ENCODE assay signal across 23 cellular contexts in genomic region chr16:89064606-89065444, GRCh38. TPM values are rescaled to one million over a fixed set of nuclear protein-coding genes. Genes with fewer than 3 reads are reported as not detected.
DNase-seq lines count a peak whose midpoint lies in the region; ATAC-seq and TF ChIP-seq lines count a peak whose summit lies in the region.
"Had no signal": no experiment of that assay in that cellular context is flagged by ENCODE, and none has a peak within 500 bp of the region (broad histone marks: within the 10 kb centered on the region; RNA-seq: fewer than 3 reads in every experiment).

No MANE protein-coding gene starts in this region.

- intact Hi-C loops in sciatic nerve (cut with DNase I), result no loop called here

- 0 out of 2 replicates have a peak, but pooled peaks have one; percentile 3 for TF ChIP-seq CTCF in GM12874 (IDR thresholded peaks at IDR 0.05; ENCODE audit: insufficient read depth, low read depth, low read length)

- DNase-seq in MV-4-11 (lab: John Stamatoyannopoulos, UW) (peak; percentile 13), sciatic nerve (ENCODE audit: low spot score) (no peak), OCI-M2 (lab: John Stamatoyannopoulos, UW; ENCODE audit: unreplicated experiment) (no peak), NCI-H2029 treated with DMSO at 0.1 percent for 48 hours (lab: John Stamatoyannopoulos, UW) (no peak), GOT3 (lab: John Stamatoyannopoulos, UW) (no peak)
- DNase-seq: activated CD4-positive, alpha-beta T cell treated with anti-CD3 and anti-CD28 coated beads, Interleukin-2, amount 10 ng/mL, durations not matched to agents 7 days and 5 days; Caco-2; dorsolateral prefrontal cortex; gastrocnemius medialis; KG1; lower lobe of right lung; NCI-H2081 treated with DMSO at 0.1 percent for 48 hours; NCI-H748 treated with DMSO at 0.1 percent for 48 hours; nephron progenitor cell; RPMI8226; stimulated activated naive CD4-positive, alpha-beta T cell treated with Interleukin-2 at 50 U/mL for 16 hours; SW 1271; T1000; WERI-Rb-1 had no signal

- ATAC-seq in esophagus mucosa (peak; percentile 8), sciatic nerve (peak; percentile 14), HG02798 (IDR thresholded peaks at IDR 0.05; ENCODE audit: poor library complexity, unreplicated experiment) (no peak)
- ATAC-seq: gastrocnemius medialis, pancreas had no signal

RNA-seq across cellular contexts. Expression of gene ACSF3, which starts 28.8 kb away (rescaled TPM):
- total RNA-seq in esophagus mucosa, result 14.1 TPM
- total RNA-seq in sciatic nerve, result 41.1 TPM
